In the genomic region with DNA sequence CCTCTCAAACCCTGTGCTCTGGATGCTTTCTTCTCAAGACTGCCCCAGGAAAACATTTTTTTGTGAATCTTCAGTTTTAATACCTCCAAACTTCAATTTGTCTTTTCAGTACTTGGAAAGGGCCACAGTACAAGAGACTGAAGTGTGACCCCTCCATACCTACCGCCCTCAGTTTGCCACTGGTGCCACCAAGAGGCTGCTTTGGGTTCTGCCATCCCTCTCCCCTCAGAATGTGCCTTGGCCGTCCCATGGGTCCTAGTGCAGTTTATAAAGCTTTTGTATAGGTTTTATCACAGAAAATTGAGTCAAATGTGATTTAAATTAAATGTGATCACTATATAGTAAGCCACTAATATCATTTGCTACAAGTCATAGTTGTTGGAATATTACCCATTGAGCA, we compare ENCODE assay signal across 8 cellular contexts.
DNase-seq lines count a peak whose midpoint lies in the region; ATAC-seq and TF ChIP-seq lines count a peak whose summit lies in the region.

No MANE protein-coding gene starts in this region.

- POLR2A ChIA-PET in HEK293T (lab: Yijun Ruan, JAX), result interaction anchor here (1.0 kb wide), 1 partner anchor 128 kb away, joined by 3 read pairs; the partner anchor contains the start of gene KIF1B

- CTCF ChIA-PET in HEK293T (lab: Yijun Ruan, JAX), result interaction anchor here (0.6 to 1.3 kb wide), 4 partner anchors 129 to 334 kb away, joined by 3 to 10 read pairs (median 6); no protein-coding TSS in a partner anchor

- DNase-seq in COLO668 (lab: John Stamatoyannopoulos, UW; ENCODE audit: unreplicated experiment), result peak; percentile 25
- peak; percentile 62 for DNase-seq in HEK293T (ENCODE audit: extremely low spot score)
- DNase-seq in T-helper 2 cell, result peak in 3 of 5 experiments; percentile 4 to 63 (median 12)
- peak; percentile 57 for DNase-seq in cerebellar cortex (ENCODE audit: low spot score)
- peak; percentile 77 for DNase-seq in left kidney (ENCODE audit: low read depth, low spot score)
- DNase-seq in stimulated activated CD8-positive, alpha-beta memory T cell treated with anti-CD3 and anti-CD28 coated beads, Interleukin-15, amount 100 ng/mL, for 24 hours (ENCODE audit: low read depth), result peak; percentile 7
- no peak for DNase-seq in NCI-H345 treated with DMSO at 0.1 percent for 48 hours (lab: John Stamatoyannopoulos, UW; ENCODE audit: unreplicated experiment)

- no peak for ATAC-seq in GM18867 (IDR thresholded peaks at IDR 0.05; ENCODE audit: unreplicated experiment)

TF ChIP-seq in HEK293T, 16 proteins besides CTCF, POLR2A, EP300 and RAD21:
- TF ChIP-seq LEF1 (IDR thresholded peaks at IDR 0.05; ENCODE audit: borderline replicate concordance) (no peak), FOXA1 (IDR thresholded peaks at IDR 0.05) (no peak), FOXM1 (IDR thresholded peaks at IDR 0.05; ENCODE audit: borderline replicate concordance) (no peak), TARDBP (IDR thresholded peaks at IDR 0.05) (no peak), BHLHE40 (IDR thresholded peaks at IDR 0.05; ENCODE audit: borderline replicate concordance) (no peak), ZNF384 (IDR thresholded peaks at IDR 0.05) (no peak), HDGF (IDR thresholded peaks at IDR 0.05; ENCODE audit: borderline replicate concordance) (no peak), SUZ12 (IDR thresholded peaks at IDR 0.05) (no peak), ELF4 (IDR thresholded peaks at IDR 0.05) (no peak), SP1 (IDR thresholded peaks at IDR 0.05) (no peak)
